ENCODE assay signal across 1 cellular context in the genomic region with DNA sequence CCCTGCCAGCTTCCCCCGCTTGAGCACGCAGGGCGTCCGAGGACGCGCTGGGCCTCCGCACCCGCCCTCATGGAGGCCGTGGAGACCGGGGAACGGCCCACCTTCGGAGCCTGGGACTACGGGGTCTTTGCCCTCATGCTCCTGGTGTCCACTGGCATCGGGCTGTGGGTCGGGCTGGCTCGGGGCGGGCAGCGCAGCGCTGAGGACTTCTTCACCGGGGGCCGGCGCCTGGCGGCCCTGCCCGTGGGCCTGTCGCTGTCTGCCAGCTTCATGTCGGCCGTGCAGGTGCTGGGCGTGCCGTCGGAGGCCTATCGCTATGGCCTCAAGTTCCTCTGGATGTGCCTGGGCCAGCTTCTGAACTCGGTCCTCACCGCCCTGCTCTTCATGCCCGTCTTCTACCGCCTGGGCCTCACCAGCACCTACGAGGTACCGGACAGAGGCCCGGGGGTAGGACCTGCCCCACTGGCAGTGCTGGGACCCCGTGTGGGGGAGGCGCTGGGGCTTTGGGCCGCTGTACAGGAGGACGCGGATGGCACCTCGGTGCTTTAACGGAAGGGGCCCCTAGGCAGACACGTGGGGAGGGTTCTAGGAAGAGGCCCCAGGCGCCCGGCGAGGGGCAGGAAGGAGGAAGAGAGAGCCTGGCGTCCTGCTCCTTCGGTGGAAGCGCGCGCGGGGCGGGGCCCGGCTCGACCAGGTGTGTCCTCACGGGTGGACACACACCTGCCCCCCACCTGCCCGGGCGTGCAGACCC.
TF ChIP-seq lines count a peak whose summit lies in the region.

No MANE protein-coding gene starts in this region.

TF ChIP-seq in H1, 55 proteins besides CTCF, POLR2A, EP300 and RAD21:
- no peak for TF ChIP-seq ATF2 (IDR thresholded peaks at IDR 0.05; ENCODE audit: low read length)
- TF ChIP-seq RBBP5 (IDR thresholded peaks at IDR 0.05; ENCODE audit: borderline replicate concordance, low read depth, low read length), result no peak
- TF ChIP-seq BACH1 (IDR thresholded peaks at IDR 0.05; ENCODE audit: low read length), result no peak
- no peak for TF ChIP-seq POU5F1 (IDR thresholded peaks at IDR 0.05; ENCODE audit: low read depth, low read length)
- TF ChIP-seq, protein P1, sequence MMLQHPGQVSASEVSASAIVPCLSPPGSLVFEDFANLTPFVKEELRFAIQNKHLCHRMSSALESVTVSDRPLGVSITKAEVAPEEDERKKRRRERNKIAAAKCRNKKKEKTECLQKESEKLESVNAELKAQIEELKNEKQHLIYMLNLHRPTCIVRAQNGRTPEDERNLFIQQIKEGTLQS (IDR thresholded peaks at IDR 0.05; ENCODE audit: insufficient read depth, low read depth, low read length), result no peak
- no peak for TF ChIP-seq TAF7 (optimal IDR thresholded peaks at IDR 0.05; ENCODE audit: borderline replicate concordance, low read depth, low read length)
- no peak for TF ChIP-seq KDM5A (IDR thresholded peaks at IDR 0.05; ENCODE audit: low read length)
- no peak for TF ChIP-seq SP2 (IDR thresholded peaks at IDR 0.05; ENCODE audit: low read length)
- no peak for TF ChIP-seq BCL11A (IDR thresholded peaks at IDR 0.05; ENCODE audit: low read depth in 2 of 2, low read length in 2 of 2)
- no peak for TF ChIP-seq SP1 (IDR thresholded peaks at IDR 0.05; ENCODE audit: low read depth, low read length)
- TF ChIP-seq CHD2 (IDR thresholded peaks at IDR 0.05; ENCODE audit: low read length), result no peak
- no peak for TF ChIP-seq JUN (IDR thresholded peaks at IDR 0.05; ENCODE audit: low read depth, low read length)
- no peak for TF ChIP-seq USF2 (IDR thresholded peaks at IDR 0.05; ENCODE audit: low read length)
- TF ChIP-seq SIRT6 (IDR thresholded peaks at IDR 0.05; ENCODE audit: low read length), result no peak
- TF ChIP-seq SRF (IDR thresholded peaks at IDR 0.05; ENCODE audit: low read depth, low read length), result no peak
- TF ChIP-seq CHD7 (IDR thresholded peaks at IDR 0.05; ENCODE audit: insufficient replicate concordance, low read length), result no peak
TF ChIP-seq in H1: peak in this region for 0.
